ENCODE assay signal across 12 cellular contexts in the genomic region with DNA sequence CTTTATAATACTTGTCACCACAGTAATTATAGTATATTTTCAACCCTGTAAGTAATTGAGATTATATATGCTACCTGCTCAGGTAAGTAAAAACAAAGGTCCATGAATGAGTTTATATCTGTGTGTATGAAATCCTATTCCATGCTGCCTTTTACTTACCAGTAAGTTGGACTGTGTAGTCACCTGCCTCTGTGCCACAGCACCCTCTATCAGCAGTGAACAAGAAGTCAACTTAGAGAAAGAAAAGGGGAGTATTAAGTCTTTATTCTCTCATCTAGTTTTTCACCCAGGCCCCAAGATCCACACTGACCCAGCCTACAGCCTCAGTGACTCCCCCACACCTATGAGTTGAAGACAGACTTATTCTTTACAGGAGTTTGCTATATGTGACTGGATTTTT. TPM values are rescaled to one million over a fixed set of nuclear protein-coding genes. Genes with fewer than 3 reads are reported as not detected.
DNase-seq lines count a peak whose midpoint lies in the region; ATAC-seq and TF ChIP-seq lines count a peak whose summit lies in the region.
"Had no signal": no experiment of that assay in that cellular context is flagged by ENCODE, and none has a peak within 500 bp of the region (broad histone marks: within the 10 kb centered on the region; RNA-seq: fewer than 3 reads in every experiment).

No MANE protein-coding gene starts in this region.

- no peaks in the 10 kb centered on the region for H3K79me2 ChIP-seq in smooth muscle cell (ENCODE audit: low read depth)

- H3K9ac ChIP-seq in smooth muscle cell (ENCODE audit: low read depth): no peak overlapping the region

- H2AFZ ChIP-seq in smooth muscle cell (ENCODE audit: low read depth): no peak overlapping the region

- H3K9me3 Mint-ChIP-seq in activated naive CD8-positive, alpha-beta T cell (ENCODE audit: low read depth): no peaks in the 10 kb centered on the region
- H3K9me3 Mint-ChIP-seq in activated naive CD8-positive, alpha-beta T cell treated with anti-CD3 and anti-CD28 coated beads, Interleukin-2, amount 50 U/mL, for 24 hours: no peaks in the 10 kb centered on the region

- no peaks in the 10 kb centered on the region for H4K20me1 ChIP-seq in smooth muscle cell (ENCODE audit: low read depth)

- H3K4me3 ChIP-seq in smooth muscle cell (no peak overlapping the region), esophagus muscularis mucosa (no peak overlapping the region), adrenal gland (no peak overlapping the region)

- H3K4me1 ChIP-seq in smooth muscle cell (ENCODE audit: low read depth) (no peaks in the 10 kb centered on the region), esophagus muscularis mucosa (no peaks in the 10 kb centered on the region), adrenal gland (replicated peaks in 1 of 2) (no peaks in the 10 kb centered on the region)
- H3K4me1 ChIP-seq: BE2C had no signal

- peaks cover 4% of the 10 kb centered on the region for H3K36me3 Mint-ChIP-seq in activated naive CD8-positive, alpha-beta T cell
- H3K36me3 Mint-ChIP-seq in activated naive CD8-positive, alpha-beta T cell treated with anti-CD3 and anti-CD28 coated beads, Interleukin-2, amount 50 U/mL, for 24 hours (ENCODE audit: low read depth): peaks cover 6% of the 10 kb centered on the region

- H3K27ac ChIP-seq in smooth muscle cell (ENCODE audit: low read depth): no peak overlapping the region
- no peak overlapping the region for H3K27ac ChIP-seq in esophagus muscularis mucosa (replicated peaks in 1 of 4)
- H3K27ac ChIP-seq in adrenal gland: no peak overlapping the region
- H3K27ac ChIP-seq: RWPE1 had no signal

- no peak overlapping the region for H3K4me3 Mint-ChIP-seq in activated naive CD8-positive, alpha-beta T cell
- no peak overlapping the region for H3K4me3 Mint-ChIP-seq in activated naive CD8-positive, alpha-beta T cell treated with anti-CD3 and anti-CD28 coated beads, Interleukin-2, amount 50 U/mL, for 24 hours

- H3K4me1 Mint-ChIP-seq in activated naive CD8-positive, alpha-beta T cell (ENCODE audit: low read depth): peaks cover 22% of the 10 kb centered on the region
- H3K4me1 Mint-ChIP-seq in activated naive CD8-positive, alpha-beta T cell treated with anti-CD3 and anti-CD28 coated beads, Interleukin-2, amount 50 U/mL, for 24 hours: peaks cover 36% of the 10 kb centered on the region

- H3F3A ChIP-seq in smooth muscle cell (ENCODE audit: low read depth): no peaks in the 10 kb centered on the region

- no peak for TF ChIP-seq POLR2A in esophagus muscularis mucosa (IDR thresholded peaks at IDR 0.05; ENCODE audit: low read depth)
- TF ChIP-seq POLR2A in adrenal gland (IDR thresholded peaks at IDR 0.05): no peak

- peak overlapping the region; percentile 41 for H3K27ac Mint-ChIP-seq in activated naive CD8-positive, alpha-beta T cell
- H3K27ac Mint-ChIP-seq in activated naive CD8-positive, alpha-beta T cell treated with anti-CD3 and anti-CD28 coated beads, Interleukin-2, amount 50 U/mL, for 24 hours: no peak overlapping the region

- H3K27me3 Mint-ChIP-seq in activated naive CD8-positive, alpha-beta T cell: no peaks in the 10 kb centered on the region
- H3K27me3 Mint-ChIP-seq in activated naive CD8-positive, alpha-beta T cell treated with anti-CD3 and anti-CD28 coated beads, Interleukin-2, amount 50 U/mL, for 24 hours: no peaks in the 10 kb centered on the region

- no peak for ATAC-seq in activated naive CD8-positive, alpha-beta T cell treated with anti-CD3 and anti-CD28 coated beads, Interleukin-2, amount 50 U/mL, for 24 hours

- no peaks in the 10 kb centered on the region for H3K9me3 ChIP-seq in smooth muscle cell (replicated peaks; ENCODE audit: low read depth)
- no peaks in the 10 kb centered on the region for H3K9me3 ChIP-seq in esophagus muscularis mucosa
- H3K9me3 ChIP-seq in adrenal gland (replicated peaks in 1 of 3): no peaks in the 10 kb centered on the region
- H3K9me3 ChIP-seq: BE2C had no signal

- TF ChIP-seq EP300 in esophagus muscularis mucosa (IDR thresholded peaks at IDR 0.05): no peak

- H3K4me2 ChIP-seq in smooth muscle cell: no peak overlapping the region

- no peaks in the 10 kb centered on the region for H3K36me3 ChIP-seq in smooth muscle cell (ENCODE audit: low read depth)
- no peaks in the 10 kb centered on the region for H3K36me3 ChIP-seq in esophagus muscularis mucosa
- H3K36me3 ChIP-seq in adrenal gland (replicated peaks in 1 of 2): no peaks in the 10 kb centered on the region
- H3K36me3 ChIP-seq: BE2C had no signal

- intact Hi-C loops in esophagus muscularis mucosa (cut with DNase I) (no loop called here), adrenal gland (cut with DNase I) (no loop called here)

- TF ChIP-seq CTCF in smooth muscle cell (IDR thresholded peaks at IDR 0.05; ENCODE audit: borderline replicate concordance, insufficient read depth, poor library complexity, severe bottlenecking) (peak; percentile 16), esophagus muscularis mucosa (IDR thresholded peaks at IDR 0.05) (no peak), adrenal gland (IDR thresholded peaks at IDR 0.05) (no peak)

- DNase-seq in activated naive CD8-positive, alpha-beta T cell treated with anti-CD3 and anti-CD28 coated beads, Interleukin-2, amount 50 U/mL, for 24 hours: no peak
- DNase-seq in NCI-H1105 (lab: John Stamatoyannopoulos, UW) (peak; percentile 3), dermis blood vessel endothelial cell (peak; percentile 4), smooth muscle cell (lab: John Stamatoyannopoulos, UW; ENCODE audit: unreplicated experiment) (no peak), esophagus muscularis mucosa (ENCODE audit: extremely low spot score) (no peak), SW 1271 (lab: John Stamatoyannopoulos, UW) (no peak), adrenal gland (no peak)
- DNase-seq: BE2C, caudate nucleus, glutamatergic neuron had no signal

- H3K27me3 ChIP-seq in smooth muscle cell (ENCODE audit: low read depth) (no peaks in the 10 kb centered on the region), esophagus muscularis mucosa (no peaks in the 10 kb centered on the region), adrenal gland (no peaks in the 10 kb centered on the region)

RNA-seq across cellular contexts. Expression of a gene that starts 36.9 kb away (rescaled TPM):
- total RNA-seq in dermis blood vessel endothelial cell (101 and 103 TPM in 2 replicates), smooth muscle cell (92.1 and 96.3 TPM in 2 replicates), esophagus muscularis mucosa (100 to 1,000 TPM in 1 of 4 donors, 10 to 100 TPM in 3; 25.7 to 101 (median 35.3) TPM), adrenal gland (100 to 1,000 TPM in 3 of 8 donors, 10 to 100 TPM in 5; 43.5 to 130 (median 89.5) TPM)
- polyA plus RNA-seq in smooth muscle cell (95.9 and 114 TPM in 2 replicates), adrenal gland (100 to 1,000 TPM in 2 of 3 donors, 10 to 100 TPM in 1; 92.0 to 128 (median 123) TPM)

RNA-seq across cellular contexts. Expression of a gene that starts 41.5 kb away (rescaled TPM):
- not detected in 2 replicates for total RNA-seq in dermis blood vessel endothelial cell
- 0.22 TPM in 1 of 2 replicates, not detected in the other for total RNA-seq in smooth muscle cell
- not detected in 2 replicates for polyA plus RNA-seq in smooth muscle cell
- total RNA-seq in esophagus muscularis mucosa: 1 to 10 TPM in 2 of 4 donors, not detected in 2; 1.2 to 1.3 TPM
- 1 to 10 TPM in 2 of 8 donors, under 1 TPM in 5, not detected in 1; 0.11 to 2.8 (median 0.45) TPM for total RNA-seq in adrenal gland
- polyA plus RNA-seq in adrenal gland: under 1 TPM; 0.24 to 0.48 (median 0.32) TPM

Comparison
In these comparisons a context has a peak if more than half of its experiments do, and no peak if none do; other contexts are left out.
1. DNase-seq: peak in NCI-H1105 (single experiment) and dermis blood vessel endothelial cell (single experiment); none in activated naive CD8-positive, alpha-beta T cell treated with anti-CD3 and anti-CD28 coated beads, Interleukin-2, amount 50 U/mL, for 24 hours (single experiment), smooth muscle cell (single experiment), esophagus muscularis mucosa (single experiment), SW 1271 (0 of 2) and adrenal gland (0 of 7).